ENCODE assay signal across 13 cellular contexts in the genomic region with DNA sequence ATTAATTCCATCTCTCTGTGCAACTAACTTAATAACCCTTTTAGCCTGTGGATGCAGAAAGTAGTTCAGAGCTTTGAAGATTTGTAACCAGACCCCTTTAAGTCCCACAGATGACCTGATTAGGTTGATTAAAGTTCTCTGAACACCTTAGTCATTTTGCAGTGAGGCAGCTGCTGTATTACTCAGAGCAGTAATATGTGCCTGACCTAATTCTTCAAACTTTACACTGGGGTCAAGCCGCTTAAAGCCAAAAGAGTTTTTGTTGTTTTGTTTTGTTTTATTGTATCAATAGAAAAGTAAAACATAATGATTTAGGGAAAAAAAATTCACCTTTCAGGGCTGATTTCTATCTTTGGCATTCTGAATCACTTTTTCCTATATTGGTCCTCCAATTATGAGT.
DNase-seq lines count a peak whose midpoint lies in the region; ATAC-seq, FAIRE-seq and TF ChIP-seq lines count a peak whose summit lies in the region.
"Had no signal": no experiment of that assay in that cellular context is flagged by ENCODE, and none has a peak within 500 bp of the region (broad histone marks: within the 10 kb centered on the region; RNA-seq: fewer than 3 reads in every experiment).

No MANE protein-coding gene starts in this region.

- peak overlapping the region; percentile 45 for H3K4me2 ChIP-seq in astrocyte (ENCODE audit: low read length)

- H3K9ac ChIP-seq in astrocyte (ENCODE audit: low read length), result peak overlapping the region; percentile 1

- no peak overlapping the region for H2AFZ ChIP-seq in astrocyte (ENCODE audit: low read depth, low read length)

- peak overlapping the region; percentile 61 for H3K27ac ChIP-seq in astrocyte (ENCODE audit: low read depth, low read length)
- no peak overlapping the region for H3K27ac ChIP-seq in CD4-positive, alpha-beta T cell (ENCODE audit: low read depth, low read length)
- H3K27ac ChIP-seq: thyroid gland had no signal

- H3K27me3 Mint-ChIP-seq in astrocyte (ENCODE audit: low read depth, unreplicated experiment) (no peaks in the 10 kb centered on the region), chondrocyte (ENCODE audit: low read depth) (no peaks in the 10 kb centered on the region)
- no peaks in the 10 kb centered on the region for H3K27me3 Mint-ChIP-seq in CD4-positive, alpha-beta T cell
- H3K27me3 Mint-ChIP-seq: memory B cell, T-cell had no signal

- intact Hi-C loops in CD4-positive, alpha-beta T cell (cut with DNase I, micrococcal nuclease), result no loop called here

- H3K27ac Mint-ChIP-seq in astrocyte (ENCODE audit: unreplicated experiment) (peak overlapping the region; percentile 71), chondrocyte (ENCODE audit: unreplicated experiment) (no peak overlapping the region)
- H3K27ac Mint-ChIP-seq in CD4-positive, alpha-beta T cell, result no peak overlapping the region
- H3K27ac Mint-ChIP-seq: memory B cell, T-cell had no signal

- H3K36me3 Mint-ChIP-seq in astrocyte (ENCODE audit: low read depth, unreplicated experiment) (no peaks in the 10 kb centered on the region), chondrocyte (ENCODE audit: low read depth) (peaks cover 3% of the 10 kb centered on the region)
- H3K36me3 Mint-ChIP-seq in CD4-positive, alpha-beta T cell (ENCODE audit: low read depth), result no peaks in the 10 kb centered on the region
- H3K36me3 Mint-ChIP-seq: memory B cell, T-cell had no signal

- H3K4me3 Mint-ChIP-seq in astrocyte (ENCODE audit: unreplicated experiment) (no peak overlapping the region), chondrocyte (ENCODE audit: unreplicated experiment) (no peak overlapping the region)
- no peak overlapping the region for H3K4me3 Mint-ChIP-seq in CD4-positive, alpha-beta T cell
- H3K4me3 Mint-ChIP-seq: memory B cell, T-cell had no signal

- no peaks in the 10 kb centered on the region for H3K27me3 ChIP-seq in astrocyte (ENCODE audit: insufficient read depth, low read length)
- H3K27me3 ChIP-seq in kidney epithelial cell (ENCODE audit: control insufficient read depth, insufficient read depth, low read length), result no peaks in the 10 kb centered on the region
- H3K27me3 ChIP-seq in CD4-positive, alpha-beta T cell (ENCODE audit: control insufficient read depth, insufficient read depth, low read length), result no peaks in the 10 kb centered on the region
- H3K27me3 ChIP-seq: thyroid gland had no signal

- H3K36me3 ChIP-seq in astrocyte (ENCODE audit: insufficient read depth, low read length) (no peaks in the 10 kb centered on the region), kidney epithelial cell (ENCODE audit: control insufficient read depth, insufficient read depth, low read length) (no peaks in the 10 kb centered on the region)
- H3K36me3 ChIP-seq: thyroid gland had no signal

- H3K9me3 Mint-ChIP-seq in astrocyte (ENCODE audit: unreplicated experiment), result peaks cover 3% of the 10 kb centered on the region
- peaks cover 8% of the 10 kb centered on the region for H3K9me3 Mint-ChIP-seq in chondrocyte (ENCODE audit: low read depth)
- H3K9me3 Mint-ChIP-seq in CD4-positive, alpha-beta T cell, result peaks cover 3% of the 10 kb centered on the region

- H4K20me1 ChIP-seq in astrocyte (ENCODE audit: insufficient read depth, low read length), result no peaks in the 10 kb centered on the region

- in situ Hi-C loops in ACHN (cut with HindIII; ENCODE audit: low pct_ligation_motif_present, low pct_unique_long_range_greater_than_20kb, low sequenced_read_pairs), result no loop called here

- CTCF ChIA-PET in CD4-positive, alpha-beta T cell (lab: Charles Lee), result no interaction called here

- DNase-seq in ACHN, result peak; percentile 47
- peak; percentile 93 for DNase-seq in LHCN-M2 (ENCODE audit: low read depth)
- peak; percentile 88 for DNase-seq in astrocyte (ENCODE audit: low read depth)
- peak; percentile 62 for DNase-seq in kidney epithelial cell (ENCODE audit: low read depth)
- no peak for DNase-seq in chondrocyte (ENCODE audit: low spot score)
- DNase-seq in left lobe of liver (ENCODE audit: low spot score), result no peak
- DNase-seq in CD4-positive, alpha-beta T cell, result no peak
- DNase-seq: DMS53, occipital lobe, T-cell, thyroid gland had no signal

- H3K4me1 ChIP-seq in astrocyte (ENCODE audit: insufficient read depth, low read length), result peaks cover 27% of the 10 kb centered on the region

- TF ChIP-seq CTCF in astrocyte (IDR thresholded peaks at IDR 0.05; ENCODE audit: insufficient read depth, low read depth, low read length) (no peak), kidney epithelial cell (IDR thresholded peaks at IDR 0.05; ENCODE audit: insufficient read depth, low read length, poor library complexity, severe bottlenecking) (no peak), chondrocyte (IDR thresholded peaks at IDR 0.05) (no peak)
- TF ChIP-seq CTCF in CD4-positive, alpha-beta T cell (IDR thresholded peaks at IDR 0.05), result no peak

- FAIRE-seq in astrocyte (lab: Jason Lieb, UNC), result peak; percentile 65

- no peaks in the 10 kb centered on the region for H3K9me3 ChIP-seq in astrocyte (ENCODE audit: insufficient read depth, low read depth, low read length)
- no peaks in the 10 kb centered on the region for H3K9me3 ChIP-seq in CD4-positive, alpha-beta T cell (ENCODE audit: control insufficient read depth, low read length)
- H3K9me3 ChIP-seq: thyroid gland had no signal

- H3K4me3 ChIP-seq in astrocyte (ENCODE audit: insufficient read depth, low read depth, low read length), result no peak overlapping the region
- no peak overlapping the region for H3K4me3 ChIP-seq in kidney epithelial cell (ENCODE audit: low read depth, low read length)
- H3K4me3 ChIP-seq: thyroid gland had no signal

- ATAC-seq in left lobe of liver (no peak), HG02970 (IDR thresholded peaks at IDR 0.05; ENCODE audit: low FRiP score, unreplicated experiment) (no peak)
- no peak for ATAC-seq in CD4-positive, alpha-beta T cell (ENCODE audit: poor library complexity)
- ATAC-seq: T-cell had no signal

- peaks cover 41% of the 10 kb centered on the region for H3K4me1 Mint-ChIP-seq in astrocyte (ENCODE audit: low read depth, unreplicated experiment)
- H3K4me1 Mint-ChIP-seq in chondrocyte (ENCODE audit: low read depth), result peaks cover 4% of the 10 kb centered on the region
- H3K4me1 Mint-ChIP-seq in CD4-positive, alpha-beta T cell (ENCODE audit: low read depth), result no peaks in the 10 kb centered on the region
- H3K4me1 Mint-ChIP-seq: T-cell had no signal

- POLR2A ChIA-PET in CD4-positive, alpha-beta T cell (lab: Charles Lee), result no interaction called here

- H3K79me2 ChIP-seq in astrocyte (ENCODE audit: insufficient read depth, low read length), result no peaks in the 10 kb centered on the region

Comparison
In these comparisons a context has a peak if more than half of its experiments do, and no peak if none do; other contexts are left out.
1. DNase-seq: peak in ACHN (single experiment), LHCN-M2 (single experiment), astrocyte (single experiment) and kidney epithelial cell (single experiment); none in chondrocyte (single experiment), left lobe of liver (single experiment) and CD4-positive, alpha-beta T cell (0 of 10).